Comparison of ENCODE assay signal across 10 cellular contexts in genomic region chr17:45299311-45299710, GRCh38. TPM values are rescaled to one million over a fixed set of nuclear protein-coding genes. Genes with fewer than 3 reads are reported as not detected.
DNase-seq lines count a peak whose midpoint lies in the region; ATAC-seq and TF ChIP-seq lines count a peak whose summit lies in the region.
"Had no signal": no experiment of that assay in that cellular context is flagged by ENCODE, and none has a peak within 500 bp of the region (broad histone marks: within the 10 kb centered on the region; RNA-seq: fewer than 3 reads in every experiment).

No MANE protein-coding gene starts in this region.

- H3K36me3 Mint-ChIP-seq in CD14-positive monocyte (peaks cover 26 to 32% of the 10 kb centered on the region in 2 donors), chondrocyte (ENCODE audit: low read depth) (no peaks in the 10 kb centered on the region)
- H3K36me3 Mint-ChIP-seq in naive thymus-derived CD4-positive, alpha-beta T cell = peaks cover 0 to 27% (median 9%) of the 10 kb centered on the region in 5 donors

- DNase-seq in CD14-positive monocyte (ENCODE audit: low spot score) (no peak), chondrocyte (ENCODE audit: low spot score) (no peak), lower leg skin (ENCODE audit: low spot score in 2 of 2) (no peak)
- DNase-seq in naive thymus-derived CD4-positive, alpha-beta T cell = no peak
- no peak for DNase-seq in stimulated activated CD4-positive, alpha-beta T cell treated with anti-CD3 and anti-CD28 coated beads, Interleukin-4, amount 100 ng/mL, for 4 hours
- DNase-seq: activated gamma-delta T cell had no signal

- WGBS in lower leg skin, 2 donors = 50 to 51% methylated on average over 2 of the region's 2 CpGs

- peaks cover 88% of the 10 kb centered on the region for H3K4me1 Mint-ChIP-seq in CD14-positive monocyte
- peaks cover 59% of the 10 kb centered on the region for H3K4me1 Mint-ChIP-seq in chondrocyte (ENCODE audit: low read depth)
- peaks cover 57 to 88% (median 78%) of the 10 kb centered on the region in 7 donors for H3K4me1 Mint-ChIP-seq in naive thymus-derived CD4-positive, alpha-beta T cell

- H3K27me3 ChIP-seq in Loucy (ENCODE audit: insufficient read depth, low read length, poor library complexity, severe bottlenecking) = no peaks in the 10 kb centered on the region
- no peaks in the 10 kb centered on the region for H3K27me3 ChIP-seq in naive thymus-derived CD4-positive, alpha-beta T cell (ENCODE audit: control insufficient read depth in 2 of 2, insufficient read depth in 2 of 2, low read length in 2 of 2)

- H3K4me1 ChIP-seq in Loucy (ENCODE audit: insufficient read depth, low read length, poor library complexity, severe bottlenecking) = peaks cover 16% of the 10 kb centered on the region
- peaks cover 39 to 42% of the 10 kb centered on the region in 2 donors for H3K4me1 ChIP-seq in naive thymus-derived CD4-positive, alpha-beta T cell (ENCODE audit: control insufficient read depth in 2 of 2, insufficient read depth in 2 of 2, low read length in 2 of 2)

- no peak for TF ChIP-seq POLR2A in lower leg skin (IDR thresholded peaks at IDR 0.05)

- no peaks in the 10 kb centered on the region for H3K9me3 ChIP-seq in Loucy (ENCODE audit: insufficient read depth, low read depth, low read length)
- no peaks in the 10 kb centered on the region for H3K9me3 ChIP-seq in naive thymus-derived CD4-positive, alpha-beta T cell (ENCODE audit: control insufficient read depth in 2 of 3, low read length in 3 of 3)

- no peaks in the 10 kb centered on the region for H3K36me3 ChIP-seq in Loucy (ENCODE audit: insufficient read depth, low read length)
- peaks cover 0 to under 1% (median 0%) of the 10 kb centered on the region in 3 experiments for H3K36me3 ChIP-seq in naive thymus-derived CD4-positive, alpha-beta T cell (ENCODE audit: control insufficient read depth in 2 of 3, insufficient read depth in 3 of 3, low read length in 3 of 3)

- H3K9me2 ChIP-seq in Loucy (replicated peaks; ENCODE audit: low read depth, low read length) = no peaks in the 10 kb centered on the region

- H3K9me3 Mint-ChIP-seq in CD14-positive monocyte = peaks cover 0 to 3% (median 0%) of the 10 kb centered on the region in 7 donors
- no peaks in the 10 kb centered on the region for H3K9me3 Mint-ChIP-seq in chondrocyte (ENCODE audit: low read depth)
- no peaks in the 10 kb centered on the region for H3K9me3 Mint-ChIP-seq in naive thymus-derived CD4-positive, alpha-beta T cell

- H3K4me2 ChIP-seq in Loucy (ENCODE audit: low read depth, low read length, poor library complexity, severe bottlenecking) = no peak overlapping the region

- H3K27ac ChIP-seq in naive thymus-derived CD4-positive, alpha-beta T cell (ENCODE audit: low read depth, low read length) = no peak overlapping the region

- peak overlapping the region; percentile 55 to 89 (median 77) for H3K27ac Mint-ChIP-seq in CD14-positive monocyte
- H3K27ac Mint-ChIP-seq in chondrocyte (ENCODE audit: unreplicated experiment) = peak overlapping the region; percentile 85
- H3K27ac Mint-ChIP-seq in naive thymus-derived CD4-positive, alpha-beta T cell = peak overlapping the region; percentile 2 to 67 (median 36)

- CTCF ChIA-PET in naive thymus-derived CD4-positive, alpha-beta T cell (lab: Charles Lee) = interaction anchor here (1.2 to 1.4 kb wide), 2 partner anchors 13 to 22 kb away, joined by 3 to 4 read pairs; no protein-coding TSS in a partner anchor

- H3K4me3 Mint-ChIP-seq in CD14-positive monocyte = no peak overlapping the region
- no peak overlapping the region for H3K4me3 Mint-ChIP-seq in chondrocyte (ENCODE audit: unreplicated experiment)
- no peak overlapping the region for H3K4me3 Mint-ChIP-seq in naive thymus-derived CD4-positive, alpha-beta T cell

- peaks cover 0 to 2% (median 0%) of the 10 kb centered on the region in 3 donors for H3K27me3 Mint-ChIP-seq in CD14-positive monocyte (ENCODE audit: low read depth in 3 of 3)
- H3K27me3 Mint-ChIP-seq in chondrocyte (ENCODE audit: low read depth) = no peaks in the 10 kb centered on the region
- no peaks in the 10 kb centered on the region for H3K27me3 Mint-ChIP-seq in naive thymus-derived CD4-positive, alpha-beta T cell

- no peak for ATAC-seq in naive thymus-derived CD4-positive, alpha-beta T cell
- no peak for ATAC-seq in HG02623 (IDR thresholded peaks at IDR 0.05; ENCODE audit: unreplicated experiment)
- no peak for ATAC-seq in GM18858 (IDR thresholded peaks at IDR 0.05; ENCODE audit: unreplicated experiment)

- H3K9ac ChIP-seq in Loucy (ENCODE audit: low read depth, low read length, poor library complexity, severe bottlenecking) = peak overlapping the region; percentile 3

- no peak overlapping the region for H3K4me3 ChIP-seq in Loucy (ENCODE audit: low read length, poor library complexity, severe bottlenecking)
- no peak overlapping the region for H3K4me3 ChIP-seq in naive thymus-derived CD4-positive, alpha-beta T cell (ENCODE audit: low read length)
- H3K4me3 ChIP-seq in lower leg skin (ENCODE audit: low read depth, poor library complexity, severe bottlenecking) = no peak overlapping the region

- H4K20me1 ChIP-seq in Loucy (ENCODE audit: insufficient read depth, low read length, poor library complexity, severe bottlenecking) = no peaks in the 10 kb centered on the region

- no peak for TF ChIP-seq CTCF in CD14-positive monocyte (IDR thresholded peaks at IDR 0.05)
- TF ChIP-seq CTCF in Loucy (conservative IDR thresholded peaks at IDR 0.05; ENCODE audit: low read length) = no peak
- no peak for TF ChIP-seq CTCF in chondrocyte (IDR thresholded peaks at IDR 0.05)
- no peak for TF ChIP-seq CTCF in lower leg skin (IDR thresholded peaks at IDR 0.05)

- H3F3A ChIP-seq in Loucy (ENCODE audit: low read depth) = no peaks in the 10 kb centered on the region

- H3K79me2 ChIP-seq in Loucy (ENCODE audit: insufficient read depth, low read length) = peaks cover 19% of the 10 kb centered on the region; the same call in 1 of the 2 replicates

- intact Hi-C loops in CD14-positive monocyte (cut with micrococcal nuclease) (no loop called here), lower leg skin (cut with DNase I; ENCODE audit: low total_unique reads) (no loop called here)
- intact Hi-C loops in naive thymus-derived CD4-positive, alpha-beta T cell (cut with micrococcal nuclease) = no loop called here

- POLR2A ChIA-PET in naive thymus-derived CD4-positive, alpha-beta T cell (lab: Charles Lee) = interaction anchor here (1.0 kb wide), 1 partner anchor 19 kb away, joined by 5 read pairs; no protein-coding TSS in a partner anchor

- H2AFZ ChIP-seq in Loucy (ENCODE audit: low read length) = no peak overlapping the region

RNA-seq across cellular contexts. Expression of gene MAP3K14, which starts 17.5 kb away (rescaled TPM):
- 1 to 10 TPM; 1.4 to 3.8 TPM for polyA plus RNA-seq in CD14-positive monocyte
- total RNA-seq in chondrocyte (3.9 to 8.6 TPM (median 5.2 TPM) in 3 replicates), lower leg skin (10 to 100 TPM in 3 of 4 donors, 1 to 10 TPM in 1; 8.1 to 13.0 (median 11.0) TPM)
- 10 to 100 TPM; 31.3 to 39.8 (median 34.1) TPM for total RNA-seq in naive thymus-derived CD4-positive, alpha-beta T cell
- polyA plus RNA-seq in naive thymus-derived CD4-positive, alpha-beta T cell = 10 to 100 TPM in 1 of 2 donors, 1 to 10 TPM in 1; 2.4 to 10.6 TPM

RNA-seq across cellular contexts. Expression of gene SPATA32, which starts 37.4 kb away (rescaled TPM):
- not detected for polyA plus RNA-seq in CD14-positive monocyte
- total RNA-seq in chondrocyte (not detected in 3 replicates), lower leg skin (not detected)
- 1 to 10 TPM in 1 of 5 experiments, under 1 TPM in 3, not detected in 1; 0.12 to 1.1 (median 0.58) TPM for total RNA-seq in naive thymus-derived CD4-positive, alpha-beta T cell
- under 1 TPM; 0.31 to 0.59 TPM for polyA plus RNA-seq in naive thymus-derived CD4-positive, alpha-beta T cell
- total RNA-seq: frontal cortex had no signal
